Comparison of ENCODE assay signal across 8 cellular contexts in the genomic region with DNA sequence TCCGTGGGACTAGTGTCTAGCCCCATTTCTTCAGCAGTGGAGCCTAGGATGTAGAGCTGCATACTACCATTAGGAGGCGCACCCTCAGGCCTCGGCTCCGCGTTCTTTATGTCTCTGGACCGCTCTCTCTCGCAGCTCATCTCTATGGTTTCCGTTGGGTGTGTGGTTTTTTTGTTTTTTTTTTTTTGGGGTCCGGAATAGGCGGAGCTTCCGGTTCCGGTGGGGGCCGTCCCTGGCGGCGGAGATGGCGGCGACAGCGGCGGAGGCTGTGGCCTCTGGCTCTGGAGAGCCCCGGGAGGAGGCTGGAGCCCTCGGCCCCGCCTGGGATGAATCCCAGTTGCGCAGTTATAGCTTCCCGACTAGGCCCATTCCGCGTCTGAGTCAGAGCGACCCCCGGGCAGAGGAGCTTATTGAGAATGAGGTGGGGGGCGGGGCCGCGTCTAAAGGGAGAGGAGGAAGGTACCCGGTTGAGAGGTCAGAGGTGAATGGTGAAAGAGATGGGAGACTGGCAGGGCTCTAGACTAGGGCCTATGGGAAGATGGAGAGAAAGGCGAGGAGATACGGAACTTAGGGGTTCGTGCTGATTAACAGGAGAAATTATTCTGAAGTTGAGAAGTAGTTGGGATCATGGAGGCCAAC. TPM values are rescaled to one million over a fixed set of nuclear protein-coding genes. Genes with fewer than 3 reads are reported as not detected.
DNase-seq lines count a peak whose midpoint lies in the region; ATAC-seq and TF ChIP-seq lines count a peak whose summit lies in the region.

A gene (plus strand): TSS at position 229 of the 639 bp plus-strand sequence. CDS start 16 bp downstream, at position 245.

- H3K4me1 Mint-ChIP-seq in WTC11 = peaks cover 7% of the 10 kb centered on the region; the same call in 1 of the 2 replicates

- peak; percentile 98 for TF ChIP-seq CTCF in AG09309 (IDR thresholded peaks at IDR 0.05; ENCODE audit: control insufficient read depth, insufficient read depth, low read depth, low read length, missing control alignments)
- TF ChIP-seq CTCF in WTC11 (IDR thresholded peaks at IDR 0.05) = peak; percentile 69

- POLR2A ChIA-PET in WTC11 (lab: Charles Lee) = interaction anchor here (0.6 to 0.9 kb wide), 5 partner anchors 9 to 163 kb away, joined by 3 to 4 read pairs (median 4); no protein-coding TSS in a partner anchor

- no peaks in the 10 kb centered on the region for H3K27me3 Mint-ChIP-seq in WTC11 (ENCODE audit: low read depth)

- CTCF ChIA-PET in WTC11 (lab: Charles Lee) = interaction anchor here (0.6 to 4.3 kb wide), 53 partner anchors 8 to 970 kb away, joined by 3 to 71 read pairs (median 4); a partner anchor contains a TSS

- peak within 1 kb of the TSS; percentile 76 for H3K4me3 ChIP-seq in AG09309 (ENCODE audit: control insufficient read depth, low read depth, low read length)

- peak; percentile 86 for DNase-seq in AG09309 (ENCODE audit: low read depth)
- DNase-seq in NCI-H2227 (lab: John Stamatoyannopoulos, UW; ENCODE audit: unreplicated experiment) = peak; percentile 94
- peak; percentile 86 for DNase-seq in WTC11 (ENCODE audit: low spot score)
- DNase-seq in caudate nucleus (lab: John Stamatoyannopoulos, UW) = peak in 60 of 61 donors; percentile 14 to 97 (median 82)
- DNase-seq in iris pigment epithelial cell (ENCODE audit: low read depth) = peak; percentile 93
- DNase-seq in stimulated activated CD4-positive, alpha-beta T cell treated with anti-CD3 and anti-CD28 coated beads, Interleukin-12 subunit alpha, Interleukin-12 subunit beta, amount 100 ng/mL, for 24 hours (ENCODE audit: low read depth in 2 of 2) = peak; percentile 70 to 82

- peaks cover 29% of the 10 kb centered on the region for H3K36me3 Mint-ChIP-seq in WTC11

- H3K27ac ChIP-seq in caudate nucleus (ENCODE audit: low read depth, low read length) = peak within 1 kb of the TSS; percentile 64

- H3K27ac Mint-ChIP-seq in WTC11 = peak within 1 kb of the TSS; percentile 73

- H3K4me3 Mint-ChIP-seq in WTC11 = no peak within 1 kb of the TSS

- no peaks in the 10 kb centered on the region for H3K9me3 Mint-ChIP-seq in WTC11

- peak; percentile 97 for ATAC-seq in GM18907 (IDR thresholded peaks at IDR 0.05; ENCODE audit: unreplicated experiment)
- peak; percentile 95 for ATAC-seq in HG03159 (IDR thresholded peaks at IDR 0.05; ENCODE audit: unreplicated experiment)
- ATAC-seq in WTC11 = peak; percentile 98

TF ChIP-seq in WTC11, 78 proteins besides CTCF, POLR2A, EP300 and RAD21 (continues in another document):
- TF ChIP-seq NR3C1 (CRISPR knock-in tag; conservative IDR thresholded peaks at IDR 0.05; ENCODE audit: low read depth) (no peak), FOXK1 (CRISPR knock-in tag; IDR thresholded peaks at IDR 0.05) (peak; percentile 77), JAZF1 (CRISPR knock-in tag; IDR thresholded peaks at IDR 0.05) (no peak), ZNF219 (CRISPR knock-in tag; IDR thresholded peaks at IDR 0.05; ENCODE audit: borderline replicate concordance) (no peak), NR2C2 (CRISPR knock-in tag; IDR thresholded peaks at IDR 0.05) (no peak), ZNF317 (CRISPR knock-in tag; IDR thresholded peaks at IDR 0.05; ENCODE audit: borderline replicate concordance, low read depth) (no peak), ESRRA (CRISPR knock-in tag; IDR thresholded peaks at IDR 0.05; ENCODE audit: borderline replicate concordance) (no peak), RORB (CRISPR knock-in tag; IDR thresholded peaks at IDR 0.05) (no peak), NFE2L1 (CRISPR knock-in tag; IDR thresholded peaks at IDR 0.05) (no peak), TEAD4 (CRISPR knock-in tag; IDR thresholded peaks at IDR 0.05) (no peak), IRF2 (CRISPR knock-in tag; IDR thresholded peaks at IDR 0.05; ENCODE audit: borderline replicate concordance, low read depth) (no peak), GABPB1 (CRISPR knock-in tag; IDR thresholded peaks at IDR 0.05) (peak; percentile 50; the same call in 1 of the 2 replicates)
- TF ChIP-seq, protein P1, sequence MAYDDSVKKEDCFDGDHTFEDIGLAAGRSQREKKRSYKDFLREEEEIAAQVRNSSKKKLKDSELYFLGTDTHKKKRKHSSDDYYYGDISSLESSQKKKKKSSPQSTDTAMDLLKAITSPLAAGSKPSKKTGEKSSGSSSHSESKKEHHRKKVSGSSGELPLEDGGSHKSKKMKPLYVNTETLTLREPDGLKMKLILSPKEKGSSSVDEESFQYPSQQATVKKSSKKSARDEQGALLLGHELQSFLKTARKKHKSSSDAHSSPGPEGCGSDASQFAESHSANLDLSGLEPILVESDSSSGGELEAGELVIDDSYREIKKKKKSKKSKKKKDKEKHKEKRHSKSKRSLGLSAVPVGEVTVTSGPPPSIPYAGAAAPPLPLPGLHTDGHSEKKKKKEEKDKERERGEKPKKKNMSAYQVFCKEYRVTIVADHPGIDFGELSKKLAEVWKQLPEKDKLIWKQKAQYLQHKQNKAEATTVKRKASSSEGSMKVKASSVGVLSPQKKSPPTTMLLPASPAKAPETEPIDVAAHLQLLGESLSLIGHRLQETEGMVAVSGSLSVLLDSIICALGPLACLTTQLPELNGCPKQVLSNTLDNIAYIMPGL (CRISPR knock-in tag; IDR thresholded peaks at IDR 0.05) = no peak
- TF ChIP-seq, protein P2, sequence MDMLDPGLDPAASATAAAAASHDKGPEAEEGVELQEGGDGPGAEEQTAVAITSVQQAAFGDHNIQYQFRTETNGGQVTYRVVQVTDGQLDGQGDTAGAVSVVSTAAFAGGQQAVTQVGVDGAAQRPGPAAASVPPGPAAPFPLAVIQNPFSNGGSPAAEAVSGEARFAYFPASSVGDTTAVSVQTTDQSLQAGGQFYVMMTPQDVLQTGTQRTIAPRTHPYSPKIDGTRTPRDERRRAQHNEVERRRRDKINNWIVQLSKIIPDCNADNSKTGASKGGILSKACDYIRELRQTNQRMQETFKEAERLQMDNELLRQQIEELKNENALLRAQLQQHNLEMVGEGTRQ (CRISPR knock-in tag; IDR thresholded peaks at IDR 0.05) = no peak
- TF ChIP-seq, protein P3, sequence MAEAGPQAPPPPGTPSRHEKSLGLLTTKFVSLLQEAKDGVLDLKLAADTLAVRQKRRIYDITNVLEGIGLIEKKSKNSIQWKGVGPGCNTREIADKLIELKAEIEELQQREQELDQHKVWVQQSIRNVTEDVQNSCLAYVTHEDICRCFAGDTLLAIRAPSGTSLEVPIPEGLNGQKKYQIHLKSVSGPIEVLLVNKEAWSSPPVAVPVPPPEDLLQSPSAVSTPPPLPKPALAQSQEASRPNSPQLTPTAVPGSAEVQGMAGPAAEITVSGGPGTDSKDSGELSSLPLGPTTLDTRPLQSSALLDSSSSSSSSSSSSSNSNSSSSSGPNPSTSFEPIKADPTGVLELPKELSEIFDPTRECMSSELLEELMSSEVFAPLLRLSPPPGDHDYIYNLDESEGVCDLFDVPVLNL (CRISPR knock-in tag; IDR thresholded peaks at IDR 0.05; ENCODE audit: borderline replicate concordance, low read depth) = no peak
- TF ChIP-seq, protein P4, sequence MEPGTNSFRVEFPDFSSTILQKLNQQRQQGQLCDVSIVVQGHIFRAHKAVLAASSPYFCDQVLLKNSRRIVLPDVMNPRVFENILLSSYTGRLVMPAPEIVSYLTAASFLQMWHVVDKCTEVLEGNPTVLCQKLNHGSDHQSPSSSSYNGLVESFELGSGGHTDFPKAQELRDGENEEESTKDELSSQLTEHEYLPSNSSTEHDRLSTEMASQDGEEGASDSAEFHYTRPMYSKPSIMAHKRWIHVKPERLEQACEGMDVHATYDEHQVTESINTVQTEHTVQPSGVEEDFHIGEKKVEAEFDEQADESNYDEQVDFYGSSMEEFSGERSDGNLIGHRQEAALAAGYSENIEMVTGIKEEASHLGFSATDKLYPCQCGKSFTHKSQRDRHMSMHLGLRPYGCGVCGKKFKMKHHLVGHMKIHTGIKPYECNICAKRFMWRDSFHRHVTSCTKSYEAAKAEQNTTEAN (CRISPR knock-in tag; IDR thresholded peaks at IDR 0.05) = no peak
- TF ChIP-seq, protein P5, sequence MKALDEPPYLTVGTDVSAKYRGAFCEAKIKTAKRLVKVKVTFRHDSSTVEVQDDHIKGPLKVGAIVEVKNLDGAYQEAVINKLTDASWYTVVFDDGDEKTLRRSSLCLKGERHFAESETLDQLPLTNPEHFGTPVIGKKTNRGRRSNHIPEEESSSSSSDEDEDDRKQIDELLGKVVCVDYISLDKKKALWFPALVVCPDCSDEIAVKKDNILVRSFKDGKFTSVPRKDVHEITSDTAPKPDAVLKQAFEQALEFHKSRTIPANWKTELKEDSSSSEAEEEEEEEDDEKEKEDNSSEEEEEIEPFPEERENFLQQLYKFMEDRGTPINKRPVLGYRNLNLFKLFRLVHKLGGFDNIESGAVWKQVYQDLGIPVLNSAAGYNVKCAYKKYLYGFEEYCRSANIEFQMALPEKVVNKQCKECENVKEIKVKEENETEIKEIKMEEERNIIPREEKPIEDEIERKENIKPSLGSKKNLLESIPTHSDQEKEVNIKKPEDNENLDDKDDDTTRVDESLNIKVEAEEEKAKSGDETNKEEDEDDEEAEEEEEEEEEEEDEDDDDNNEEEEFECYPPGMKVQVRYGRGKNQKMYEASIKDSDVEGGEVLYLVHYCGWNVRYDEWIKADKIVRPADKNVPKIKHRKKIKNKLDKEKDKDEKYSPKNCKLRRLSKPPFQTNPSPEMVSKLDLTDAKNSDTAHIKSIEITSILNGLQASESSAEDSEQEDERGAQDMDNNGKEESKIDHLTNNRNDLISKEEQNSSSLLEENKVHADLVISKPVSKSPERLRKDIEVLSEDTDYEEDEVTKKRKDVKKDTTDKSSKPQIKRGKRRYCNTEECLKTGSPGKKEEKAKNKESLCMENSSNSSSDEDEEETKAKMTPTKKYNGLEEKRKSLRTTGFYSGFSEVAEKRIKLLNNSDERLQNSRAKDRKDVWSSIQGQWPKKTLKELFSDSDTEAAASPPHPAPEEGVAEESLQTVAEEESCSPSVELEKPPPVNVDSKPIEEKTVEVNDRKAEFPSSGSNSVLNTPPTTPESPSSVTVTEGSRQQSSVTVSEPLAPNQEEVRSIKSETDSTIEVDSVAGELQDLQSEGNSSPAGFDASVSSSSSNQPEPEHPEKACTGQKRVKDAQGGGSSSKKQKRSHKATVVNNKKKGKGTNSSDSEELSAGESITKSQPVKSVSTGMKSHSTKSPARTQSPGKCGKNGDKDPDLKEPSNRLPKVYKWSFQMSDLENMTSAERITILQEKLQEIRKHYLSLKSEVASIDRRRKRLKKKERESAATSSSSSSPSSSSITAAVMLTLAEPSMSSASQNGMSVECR (CRISPR knock-in tag; IDR thresholded peaks at IDR 0.05; ENCODE audit: borderline replicate concordance) = peak; percentile 48; the same call in 1 of the 2 replicates

RNA-seq across cellular contexts. Expression of the gene that starts here (rescaled TPM):
- total RNA-seq in WTC11 (2021) = 49.9 to 58.3 TPM (median 53.9 TPM) in 3 replicates

Comparison
In these comparisons a context has a peak if more than half of its experiments do, and no peak if none do; other contexts are left out.
1. Peak in every context shown above with its lines: DNase-seq, ATAC-seq, H3K4me3 ChIP-seq and H3K27ac ChIP-seq.